ENCODE assay signal across 11 cellular contexts in the genomic region with DNA sequence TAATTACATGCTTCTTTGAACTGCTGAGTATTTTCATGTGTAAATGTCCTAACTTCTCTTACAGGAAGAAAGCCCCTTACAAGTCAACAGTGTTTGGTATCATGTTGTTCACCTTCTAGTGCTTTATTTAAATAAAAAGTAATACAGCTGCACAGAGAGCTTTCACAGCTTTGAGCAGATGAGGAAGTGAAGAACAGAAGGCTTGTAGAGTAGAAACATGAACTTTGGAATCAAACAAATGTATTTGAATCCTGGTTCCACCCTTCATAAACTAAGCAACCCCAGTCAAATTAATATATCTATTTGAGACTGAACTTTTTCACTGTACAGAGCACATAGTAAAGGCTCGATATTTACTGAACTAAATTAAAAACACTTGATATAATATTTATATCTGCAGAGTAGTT.
A peak's percentile ranks its signal among the peaks of the same experiment; 100 is the strongest.
DNase-seq lines count a peak whose midpoint lies in the region; ATAC-seq and TF ChIP-seq lines count a peak whose summit lies in the region.
"Had no signal": no experiment of that assay in that cellular context is flagged by ENCODE, and none has a peak within 500 bp of the region (broad histone marks: within the 10 kb centered on the region; RNA-seq: fewer than 3 reads in every experiment).

No MANE protein-coding gene starts in this region.

- H3K27ac ChIP-seq in thyroid gland, result peak overlapping the region; percentile 0 to 91 (median 55)
- H3K27ac ChIP-seq: skin epidermis, tibial nerve had no signal

- H3K9me3 ChIP-seq in thyroid gland, result no peaks in the 10 kb centered on the region
- H3K9me3 ChIP-seq: tibial nerve had no signal

- no peaks in the 10 kb centered on the region for H3K36me3 ChIP-seq in thyroid gland
- H3K36me3 ChIP-seq: tibial nerve had no signal

- H3K4me1 ChIP-seq in thyroid gland, result peaks cover 61 to 70% of the 10 kb centered on the region in 2 donors

- TF ChIP-seq POLR2A in thyroid gland (IDR thresholded peaks at IDR 0.05), result no peak

- H3K27me3 ChIP-seq in thyroid gland, result no peaks in the 10 kb centered on the region
- H3K27me3 ChIP-seq: tibial nerve had no signal

- intact Hi-C loops in activated CD4-positive, alpha-beta T cell treated with anti-CD3 and anti-CD28 coated beads for 36 hours (cut with DNase I, micrococcal nuclease), result no loop called here
- intact Hi-C loops in thyroid gland (cut with DNase I), result no loop called here

- H3K9me3 Mint-ChIP-seq in activated CD4-positive, alpha-beta T cell treated with anti-CD3 and anti-CD28 coated beads for 36 hours (ENCODE audit: low read depth), result no peaks in the 10 kb centered on the region
- H3K9me3 Mint-ChIP-seq in endothelial cell (ENCODE audit: unreplicated experiment), result no peaks in the 10 kb centered on the region

- no peak for ATAC-seq in activated CD4-positive, alpha-beta T cell treated with anti-CD3 and anti-CD28 coated beads for 36 hours
- peak; percentile 68 for ATAC-seq in HG02852 (IDR thresholded peaks at IDR 0.05; ENCODE audit: unreplicated experiment)

- peaks cover 27% of the 10 kb centered on the region for H3K36me3 Mint-ChIP-seq in activated CD4-positive, alpha-beta T cell treated with anti-CD3 and anti-CD28 coated beads for 36 hours (ENCODE audit: low read depth)
- peaks cover 6% of the 10 kb centered on the region for H3K36me3 Mint-ChIP-seq in endothelial cell (ENCODE audit: low read depth, unreplicated experiment)

- no peak for DNase-seq in activated CD4-positive, alpha-beta T cell treated with anti-CD3 and anti-CD28 coated beads for 36 hours
- DNase-seq in activated CD4-positive, alpha-beta T cell treated with anti-CD3 and anti-CD28 coated beads, Interleukin-2, amount 50 U/mL, for 1 hour, result no peak
- DNase-seq in NAMALWA (ENCODE audit: low spot score) (peak; percentile 83), thyroid gland (no peak), ureter (ENCODE audit: low spot score) (no peak), COLO829 (ENCODE audit: low spot score) (no peak), endothelial cell (ENCODE audit: low spot score) (no peak)
- DNase-seq: NCI-H2107 had no signal

- TF ChIP-seq CTCF in thyroid gland (IDR thresholded peaks at IDR 0.05) (no peak), endothelial cell (IDR thresholded peaks at IDR 0.05; ENCODE audit: unreplicated experiment) (no peak)

- H3K4me3 Mint-ChIP-seq in activated CD4-positive, alpha-beta T cell treated with anti-CD3 and anti-CD28 coated beads for 36 hours, result no peak overlapping the region
- H3K4me3 Mint-ChIP-seq in endothelial cell (ENCODE audit: unreplicated experiment), result no peak overlapping the region

- POLR2A ChIA-PET in activated CD4-positive, alpha-beta T cell treated with anti-CD3 and anti-CD28 coated beads for 36 hours (lab: Charles Lee), result no interaction called here

- WGBS in thyroid gland, 2 donors, result 95 to 96% methylated on average over 1 of the region's 1 CpG

- CTCF ChIA-PET in activated CD4-positive, alpha-beta T cell treated with anti-CD3 and anti-CD28 coated beads for 36 hours (lab: Charles Lee), result no interaction called here

- peak overlapping the region; percentile 26 for H3K27ac Mint-ChIP-seq in activated CD4-positive, alpha-beta T cell treated with anti-CD3 and anti-CD28 coated beads for 36 hours
- H3K27ac Mint-ChIP-seq in endothelial cell (ENCODE audit: unreplicated experiment), result no peak overlapping the region

- H3K4me3 ChIP-seq in thyroid gland (replicated peaks in 1 of 3), result no peak overlapping the region
- H3K4me3 ChIP-seq: skin epidermis, tibial nerve had no signal

- H3K27me3 Mint-ChIP-seq in activated CD4-positive, alpha-beta T cell treated with anti-CD3 and anti-CD28 coated beads for 36 hours, result no peaks in the 10 kb centered on the region
- no peaks in the 10 kb centered on the region for H3K27me3 Mint-ChIP-seq in endothelial cell (ENCODE audit: unreplicated experiment)

- peaks cover 64% of the 10 kb centered on the region for H3K4me1 Mint-ChIP-seq in activated CD4-positive, alpha-beta T cell treated with anti-CD3 and anti-CD28 coated beads for 36 hours
- H3K4me1 Mint-ChIP-seq in endothelial cell (ENCODE audit: unreplicated experiment), result peaks cover 4% of the 10 kb centered on the region
